12 cellular contexts compared by ENCODE assay signal in the genomic region with DNA sequence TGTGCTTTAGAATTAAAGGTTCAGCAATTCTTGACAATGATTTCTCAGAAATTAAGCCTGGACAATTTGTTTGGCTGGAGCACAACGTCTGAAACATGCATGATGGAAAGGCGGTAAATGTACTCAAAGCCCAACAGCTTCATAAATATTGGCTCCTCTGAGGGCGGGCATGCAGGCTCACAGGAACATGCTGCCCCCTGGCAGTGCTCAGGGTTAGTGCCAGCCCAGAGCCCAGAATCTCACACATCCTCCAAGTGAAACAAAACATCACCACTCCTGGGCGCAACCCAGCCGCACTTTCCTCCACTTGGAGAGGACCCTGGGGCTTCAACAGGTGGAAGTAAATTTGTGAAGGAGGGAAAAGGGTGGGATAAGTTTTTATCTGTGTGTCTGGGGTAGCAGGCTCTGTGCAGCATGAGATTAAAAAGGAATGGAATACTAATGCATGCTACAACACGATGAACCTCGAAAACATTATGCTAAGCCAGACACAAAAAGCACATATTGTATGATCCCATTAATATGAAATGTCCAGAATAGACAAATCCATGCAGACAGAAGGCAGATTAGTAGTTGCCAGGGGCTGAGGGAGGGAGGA. TPM values are rescaled to one million over a fixed set of nuclear protein-coding genes. Genes with fewer than 3 reads are reported as not detected.
A peak's percentile ranks its signal among the peaks of the same experiment; 100 is the strongest.
DNase-seq lines count a peak whose midpoint lies in the region; ATAC-seq lines count a peak whose summit lies in the region.
"Had no signal": no experiment of that assay in that cellular context is flagged by ENCODE, and none has a peak within 500 bp of the region (broad histone marks: within the 10 kb centered on the region; RNA-seq: fewer than 3 reads in every experiment).

No MANE protein-coding gene starts in this region.

- in situ Hi-C loops in HAP-1 (cut with MboI; ENCODE audit: low sequenced_read_pairs) = no loop called here

- H3K9me3 ChIP-seq in HAP-1 = no peaks in the 10 kb centered on the region

- ATAC-seq in GM19324 (IDR thresholded peaks at IDR 0.05; ENCODE audit: low FRiP score, unreplicated experiment) = no peak
- ATAC-seq in GM19452 (IDR thresholded peaks at IDR 0.05; ENCODE audit: unreplicated experiment) = no peak

- H3K36me3 ChIP-seq in HAP-1 (replicated peaks) = no peaks in the 10 kb centered on the region

- H3K4me1 ChIP-seq in HAP-1 = no peaks in the 10 kb centered on the region

- DNase-seq in COLO829 (ENCODE audit: low spot score) = peak; percentile 36
- DNase-seq in HT1080 (ENCODE audit: low read depth) = peak; percentile 18
- DNase-seq in SW480 (ENCODE audit: low spot score) = peak; percentile 52
- peak; percentile 16 for DNase-seq in mucosa of gallbladder (ENCODE audit: low spot score)
- DNase-seq in activated CD4-positive, CD25-positive, alpha-beta regulatory T cell (lab: John Stamatoyannopoulos, UW) = no peak
- DNase-seq in HAP-1 (ENCODE audit: low spot score in 2 of 2) = no peak

- H3K4me3 ChIP-seq in HAP-1 = no peak overlapping the region
- H3K4me3 ChIP-seq: SK-N-MC had no signal

- no peaks in the 10 kb centered on the region for H3K27me3 ChIP-seq in HAP-1 (ENCODE audit: low read depth)

RNA-seq across cellular contexts. Expression of gene PTPRT, which starts 54.1 kb away (rescaled TPM):
- total RNA-seq in HT1080 (2014; rRNA removed; shearing (Covaris generic)) = not detected in 2 replicates
- polyA plus RNA-seq in HT1080 (2015; cell fraction: cytosol; rRNA removed) = not detected in 2 replicates
- polyA plus RNA-seq in HT1080 (2015; cell fraction: nucleus; rRNA removed) = not detected in 2 replicates
- total RNA-seq in mucosa of gallbladder = 45.0 TPM
- total RNA-seq: chondrocyte, pulmonary artery endothelial cell had no signal
- polyA plus RNA-seq: IgD-negative memory B cell had no signal

Comparison
In these comparisons a context has a peak if more than half of its experiments do, and no peak if none do; other contexts are left out.
1. DNase-seq: peak in COLO829 (single experiment), HT1080 (single experiment), SW480 (single experiment) and mucosa of gallbladder (single experiment); none in activated CD4-positive, CD25-positive, alpha-beta regulatory T cell (0 of 4) and HAP-1 (0 of 2).
2. RNA of gene PTPRT, which starts 54.1 kb away (total RNA-seq): 45.0 TPM in mucosa of gallbladder (single experiment); not detected in HT1080; every median in the first group is over 10 times any median in the second.